9 cellular contexts compared by ENCODE assay signal in the genomic region with DNA sequence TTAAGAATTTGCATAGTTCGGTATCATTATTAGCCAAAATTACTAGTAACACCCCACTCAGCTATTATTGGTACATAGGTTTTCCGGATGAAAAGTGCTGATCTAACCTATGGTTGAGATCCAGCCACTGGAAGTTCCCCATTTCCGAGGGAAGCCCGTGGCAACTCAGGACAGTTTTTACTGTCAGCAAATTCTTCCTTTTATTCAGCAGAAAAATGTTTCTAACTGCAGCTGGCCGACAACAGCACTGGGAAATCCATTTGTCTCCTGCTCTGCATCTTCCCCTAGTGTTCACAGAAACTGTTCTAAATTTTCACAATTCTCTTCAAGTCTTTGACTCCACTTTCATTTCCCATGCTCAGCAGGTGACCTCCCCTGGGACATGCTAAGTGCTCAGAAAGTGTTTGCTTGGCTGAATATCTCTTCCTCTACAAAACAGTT. TPM values are rescaled to one million over a fixed set of nuclear protein-coding genes. Genes with fewer than 3 reads are reported as not detected.
DNase-seq lines count a peak whose midpoint lies in the region; ATAC-seq and TF ChIP-seq lines count a peak whose summit lies in the region.
"Had no signal": no experiment of that assay in that cellular context is flagged by ENCODE, and none has a peak within 500 bp of the region (broad histone marks: within the 10 kb centered on the region; RNA-seq: fewer than 3 reads in every experiment).

No MANE protein-coding gene starts in this region.

- no peak overlapping the region for H2AK5ac ChIP-seq in mesenchymal stem cell (ENCODE audit: low read length, severe bottlenecking)

- H3K27me3 Mint-ChIP-seq in activated CD8-positive, alpha-beta memory T cell treated with anti-CD3 and anti-CD28 coated beads, Interleukin-2, amount 10 ng/mL, durations not matched to agents 7 days and 5 days, result peaks cover 7% of the 10 kb centered on the region

- H4K8ac ChIP-seq in mesenchymal stem cell (ENCODE audit: low read length), result no peak overlapping the region

- H2BK15ac ChIP-seq in mesenchymal stem cell (ENCODE audit: low read depth, poor library complexity, severe bottlenecking), result no peak overlapping the region

- no peak overlapping the region for H2BK120ac ChIP-seq in mesenchymal stem cell (ENCODE audit: low read depth, low read length)

- H3K4me1 Mint-ChIP-seq in activated CD8-positive, alpha-beta memory T cell treated with anti-CD3 and anti-CD28 coated beads, Interleukin-2, amount 10 ng/mL, durations not matched to agents 7 days and 5 days, result peaks cover 27% of the 10 kb centered on the region

- no peak overlapping the region for H4K91ac ChIP-seq in mesenchymal stem cell (ENCODE audit: low read length)

- H4K20me1 ChIP-seq in DOHH2 (ENCODE audit: control insufficient read depth, insufficient read depth, low read depth, low read length), result no peaks in the 10 kb centered on the region

- no peaks in the 10 kb centered on the region for H3K27me3 ChIP-seq in DOHH2 (ENCODE audit: control insufficient read depth, low read length)
- H3K27me3 ChIP-seq in mesenchymal stem cell (ENCODE audit: control insufficient read depth in 1 of 2, insufficient read depth in 1 of 2, low read length in 2 of 2), result no peaks in the 10 kb centered on the region

- H3K9ac ChIP-seq in SK-N-MC (ENCODE audit: insufficient read length), result no peak overlapping the region
- H3K9ac ChIP-seq in mesenchymal stem cell (ENCODE audit: low read length), result no peak overlapping the region

- no peak overlapping the region for H2BK5ac ChIP-seq in mesenchymal stem cell (ENCODE audit: low read depth, low read length, poor library complexity, severe bottlenecking)

- 68% methylated on average over 5 of the region's 5 CpGs for WGBS in mesenchymal stem cell

- no peak overlapping the region for H3K23ac ChIP-seq in mesenchymal stem cell (ENCODE audit: low read length in 2 of 2)

- no peak overlapping the region for H3K18ac ChIP-seq in mesenchymal stem cell (ENCODE audit: low read depth in 1 of 2, low read length in 2 of 2)

- H3K4me1 ChIP-seq in DOHH2 (ENCODE audit: control insufficient read depth, low read length) (peaks cover 66% of the 10 kb centered on the region), mesenchymal stem cell (ENCODE audit: control insufficient read depth, insufficient read depth, low read depth, low read length) (peaks cover 1% of the 10 kb centered on the region)

- H3K14ac ChIP-seq in mesenchymal stem cell (ENCODE audit: low read length in 2 of 2), result no peak overlapping the region

- no peaks in the 10 kb centered on the region for H3K9me2 ChIP-seq in DOHH2 (replicated peaks; ENCODE audit: control insufficient read depth, low read length)

- no peaks in the 10 kb centered on the region for H3K36me3 Mint-ChIP-seq in activated CD8-positive, alpha-beta memory T cell treated with anti-CD3 and anti-CD28 coated beads, Interleukin-2, amount 10 ng/mL, durations not matched to agents 7 days and 5 days

- H3K9me3 ChIP-seq in DOHH2 (ENCODE audit: control insufficient read depth, insufficient read depth, low read length), result no peaks in the 10 kb centered on the region
- H3K9me3 ChIP-seq in SK-N-MC (ENCODE audit: low read depth, low read length), result no peaks in the 10 kb centered on the region
- no peaks in the 10 kb centered on the region for H3K9me3 ChIP-seq in mesenchymal stem cell (ENCODE audit: control insufficient read depth, low read length)

- DNase-seq in SK-N-MC (ENCODE audit: low read depth, low spot score), result peak; percentile 82
- DNase-seq in COLO829 (ENCODE audit: low spot score), result no peak
- DNase-seq in mesenchymal stem cell, result no peak
- DNase-seq in activated CD8-positive, alpha-beta memory T cell treated with anti-CD3 and anti-CD28 coated beads, Interleukin-2, amount 10 ng/mL, durations not matched to agents 7 days and 5 days, result no peak
- DNase-seq in stimulated activated CD4-positive, alpha-beta T cell treated with anti-CD3 and anti-CD28 coated beads, Interleukin-2, amount 100 ng/mL, for 24 hours, result no peak
- DNase-seq: EL had no signal

- TF ChIP-seq CTCF in DOHH2 (IDR thresholded peaks at IDR 0.05; ENCODE audit: low read depth, low read length, poor library complexity, severe bottlenecking), result no peak

- peak overlapping the region in 1 of 2 experiments; percentile 40 for H3K4ac ChIP-seq in mesenchymal stem cell (ENCODE audit: low read depth in 1 of 2, low read length in 2 of 2)

- peak; percentile 70 for ATAC-seq in GM19397 (IDR thresholded peaks at IDR 0.05; ENCODE audit: unreplicated experiment)
- ATAC-seq in HG03095 (IDR thresholded peaks at IDR 0.05; ENCODE audit: unreplicated experiment), result peak; percentile 64
- no peak for ATAC-seq in activated CD8-positive, alpha-beta memory T cell treated with anti-CD3 and anti-CD28 coated beads, Interleukin-2, amount 10 ng/mL, durations not matched to agents 7 days and 5 days

- peaks cover 20% of the 10 kb centered on the region for H3F3A ChIP-seq in DOHH2 (ENCODE audit: control insufficient read depth, insufficient read depth)

- no peaks in the 10 kb centered on the region for H3K79me2 ChIP-seq in DOHH2 (ENCODE audit: control insufficient read depth, low read length)

- H3K27ac Mint-ChIP-seq in activated CD8-positive, alpha-beta memory T cell treated with anti-CD3 and anti-CD28 coated beads, Interleukin-2, amount 10 ng/mL, durations not matched to agents 7 days and 5 days, result no peak overlapping the region

- peak overlapping the region; percentile 91 for H3K27ac ChIP-seq in DOHH2 (ENCODE audit: low read depth, low read length)
- H3K27ac ChIP-seq in SK-N-MC, result no peak overlapping the region
- H3K27ac ChIP-seq in mesenchymal stem cell (ENCODE audit: low read length, poor library complexity, severe bottlenecking), result no peak overlapping the region

- H3K9me3 Mint-ChIP-seq in activated CD8-positive, alpha-beta memory T cell treated with anti-CD3 and anti-CD28 coated beads, Interleukin-2, amount 10 ng/mL, durations not matched to agents 7 days and 5 days (ENCODE audit: low read depth), result no peaks in the 10 kb centered on the region

- H3K4me3 ChIP-seq in DOHH2 (ENCODE audit: low read length), result peak overlapping the region; percentile 52
- H3K4me3 ChIP-seq in SK-N-MC, result peak overlapping the region; percentile 31
- no peak overlapping the region for H3K4me3 ChIP-seq in mesenchymal stem cell (ENCODE audit: insufficient read depth in 1 of 2, low read depth in 1 of 2, low read length in 2 of 2)

- no peaks in the 10 kb centered on the region for H3K79me1 ChIP-seq in mesenchymal stem cell (replicated peaks; ENCODE audit: low read length, poor library complexity, severe bottlenecking)

- no peak overlapping the region for H2AFZ ChIP-seq in mesenchymal stem cell (ENCODE audit: low read depth, low read length)

- CTCF ChIA-PET in activated CD8-positive, alpha-beta memory T cell treated with anti-CD3 and anti-CD28 coated beads, Interleukin-2, amount 10 ng/mL, durations not matched to agents 7 days and 5 days (lab: Charles Lee), result interaction anchor here (1.1 kb wide), 1 partner anchor 15 kb away, joined by 3 read pairs; no protein-coding TSS in a partner anchor

- peak overlapping the region in 1 of 2 experiments; percentile 29 for H2BK12ac ChIP-seq in mesenchymal stem cell (ENCODE audit: low read length in 2 of 2)

- no peak overlapping the region for H3K4me3 Mint-ChIP-seq in activated CD8-positive, alpha-beta memory T cell treated with anti-CD3 and anti-CD28 coated beads, Interleukin-2, amount 10 ng/mL, durations not matched to agents 7 days and 5 days

- H3K4me2 ChIP-seq in DOHH2 (ENCODE audit: low read length) (peak overlapping the region; percentile 65), mesenchymal stem cell (ENCODE audit: low read length, poor library complexity, severe bottlenecking) (no peak overlapping the region)

- H3K36me3 ChIP-seq in DOHH2 (ENCODE audit: control insufficient read depth, low read length) (no peaks in the 10 kb centered on the region), SK-N-MC (ENCODE audit: insufficient read depth, low read length) (no peaks in the 10 kb centered on the region), mesenchymal stem cell (ENCODE audit: control insufficient read depth in 1 of 2, insufficient read depth in 2 of 2, low read depth in 1 of 2, low read length in 2 of 2) (no peaks in the 10 kb centered on the region)

RNA-seq across cellular contexts. Expression of a gene that starts 15.6 kb away (rescaled TPM):
- polyA plus RNA-seq in mesenchymal stem cell (2013, experiment 1 of 2), result 126 TPM
- 132 TPM for polyA plus RNA-seq in mesenchymal stem cell (2013, experiment 2 of 2)
- 10 to 100 TPM; 41.5 to 41.9 TPM for total RNA-seq in activated CD8-positive, alpha-beta memory T cell treated with anti-CD3 and anti-CD28 coated beads, Interleukin-2, amount 10 ng/mL, durations not matched to agents 7 days and 5 days

Comparison
In these comparisons a context has a peak if more than half of its experiments do, and no peak if none do; other contexts are left out.
1. H3K4me3 ChIP-seq: peak in DOHH2 (single experiment) and SK-N-MC (single experiment); none in mesenchymal stem cell (0 of 2).